8 cellular contexts compared by ENCODE assay signal in the genomic region with DNA sequence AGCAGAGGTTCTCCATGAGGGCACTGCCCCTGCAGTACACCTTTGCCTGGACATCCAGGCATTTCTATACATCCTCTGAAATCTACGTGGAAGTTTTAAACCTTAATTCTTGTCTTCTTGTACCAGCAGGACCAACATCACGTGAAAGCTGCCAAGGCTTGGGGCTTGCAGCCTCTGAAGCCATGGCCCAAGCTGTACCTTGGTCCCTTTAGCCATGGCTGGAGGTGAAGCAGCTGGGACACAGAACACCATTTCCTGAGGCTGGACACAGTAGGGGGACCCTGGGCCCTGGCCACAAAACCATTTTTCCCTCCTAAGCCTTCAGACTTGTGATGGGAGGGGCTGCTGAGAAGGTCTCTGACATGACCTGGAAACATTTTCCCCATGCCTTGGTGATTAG.
"Had no signal": no experiment of that assay in that cellular context is flagged by ENCODE, and none has a peak within 500 bp of the region (broad histone marks: within the 10 kb centered on the region; RNA-seq: fewer than 3 reads in every experiment).

No MANE protein-coding gene starts in this region.

- ATAC-seq: GM12878 had no signal

- DNase-seq: GDM1, GF-D8 had no signal

- H3K4me3 ChIP-seq: GM12878 had no signal

- FAIRE-seq: G401.6, GM12878, GM12891, GM12892, GM18507, GM19239 had no signal
